In genomic region chr18:64653068-64653467, GRCh38 we compare ENCODE assay signal across 34 cellular contexts.
A peak's percentile ranks its signal among the peaks of the same experiment; 100 is the strongest.
DNase-seq lines count a peak whose midpoint lies in the region; ATAC-seq, FAIRE-seq and TF ChIP-seq lines count a peak whose summit lies in the region.
"Had no signal": no experiment of that assay in that cellular context is flagged by ENCODE, and none has a peak within 500 bp of the region (broad histone marks: within the 10 kb centered on the region; RNA-seq: fewer than 3 reads in every experiment).

No MANE protein-coding gene starts in this region.

- no peaks in the 10 kb centered on the region for H3K9me2 ChIP-seq in neural cell (ENCODE audit: insufficient read depth, low read length)

- no peaks in the 10 kb centered on the region for H3K36me3 Mint-ChIP-seq in astrocyte (ENCODE audit: low read depth, unreplicated experiment)
- H3K36me3 Mint-ChIP-seq: CD14-positive monocyte; CD4-positive, alpha-beta memory T cell; CD4-positive, CD25-positive, alpha-beta regulatory T cell; CD8-positive, alpha-beta memory T cell; CD8-positive, alpha-beta T cell had no signal

- H2AFZ ChIP-seq in astrocyte (ENCODE audit: low read depth, low read length) (no peak overlapping the region), neural cell (ENCODE audit: low read depth, low read length) (no peak overlapping the region)

- H3F3A ChIP-seq in neural cell (ENCODE audit: insufficient read depth, low read length, poor library complexity, severe bottlenecking): no peaks in the 10 kb centered on the region

- no peaks in the 10 kb centered on the region for H3K79me2 ChIP-seq in astrocyte (ENCODE audit: insufficient read depth, low read length)
- no peaks in the 10 kb centered on the region for H3K79me2 ChIP-seq in neural cell (replicated peaks; ENCODE audit: insufficient read depth, low read length)

- peak; percentile 98 for FAIRE-seq in D721Med (lab: Jason Lieb, UNC)
- peak; percentile 29 for FAIRE-seq in astrocyte (lab: Jason Lieb, UNC)
- FAIRE-seq: A204.1, A549 had no signal

- H3K4me2 ChIP-seq in astrocyte (ENCODE audit: low read length) (no peak overlapping the region), neural cell (ENCODE audit: low read length) (no peak overlapping the region)
- H3K4me2 ChIP-seq: A549; BLaER1; BLaER1 treated with 17β-estradiol and CSF1 and Interleukin-3, amounts not matched to agents 10 nM and 100 nM had no signal

- TF ChIP-seq CTCF in D721Med (IDR thresholded peaks at IDR 0.05; ENCODE audit: insufficient read depth, missing control alignments) (no peak), astrocyte (IDR thresholded peaks at IDR 0.05; ENCODE audit: insufficient read depth, low read depth, low read length) (no peak), neural cell (IDR thresholded peaks at IDR 0.05; ENCODE audit: poor library complexity, severe bottlenecking) (no peak), coronary artery (IDR thresholded peaks at IDR 0.05) (no peak)

- H3K4me1 ChIP-seq in astrocyte (ENCODE audit: insufficient read depth, low read length): no peaks in the 10 kb centered on the region
- H3K4me1 ChIP-seq: A549; BE2C; BLaER1; BLaER1 treated with 17β-estradiol and CSF1 and Interleukin-3, amounts not matched to agents 10 nM and 100 nM; Caco-2 had no signal

- H4K20me1 ChIP-seq in astrocyte (ENCODE audit: insufficient read depth, low read length) (no peaks in the 10 kb centered on the region), neural cell (ENCODE audit: insufficient read depth) (no peaks in the 10 kb centered on the region)
- H4K20me1 ChIP-seq: BLaER1; BLaER1 treated with 17β-estradiol and CSF1 and Interleukin-3, amounts not matched to agents 10 nM and 100 nM had no signal

- no peak for TF ChIP-seq RAD21 in neural cell (conservative IDR thresholded peaks at IDR 0.05)

- no peaks in the 10 kb centered on the region for H3K36me3 ChIP-seq in astrocyte (ENCODE audit: insufficient read depth, low read length)
- no peaks in the 10 kb centered on the region for H3K36me3 ChIP-seq in neural cell (ENCODE audit: insufficient read depth, low read length)
- H3K36me3 ChIP-seq: BE2C; BLaER1; BLaER1 treated with 17β-estradiol and CSF1 and Interleukin-3, amounts not matched to agents 10 nM and 100 nM had no signal

- ATAC-seq in sciatic nerve: no peak
- ATAC-seq: A549; CD8-positive, alpha-beta T cell had no signal

- H3K27ac ChIP-seq in astrocyte (ENCODE audit: low read depth, low read length) (no peak overlapping the region), neural cell (ENCODE audit: low read length) (peak overlapping the region; percentile 9), coronary artery (no peak overlapping the region)
- H3K27ac ChIP-seq: 22Rv1; A549; BLaER1; BLaER1 treated with 17β-estradiol and CSF1 and Interleukin-3, amounts not matched to agents 10 nM and 100 nM; C4-2B had no signal

- no peaks in the 10 kb centered on the region for H3K27me3 Mint-ChIP-seq in astrocyte (ENCODE audit: low read depth, unreplicated experiment)
- H3K27me3 Mint-ChIP-seq: B cell; CD4-positive, alpha-beta memory T cell; CD4-positive, alpha-beta T cell; CD4-positive, CD25-positive, alpha-beta regulatory T cell; CD8-positive, alpha-beta memory T cell had no signal

- no peaks in the 10 kb centered on the region for H3K4me1 Mint-ChIP-seq in astrocyte (ENCODE audit: low read depth, unreplicated experiment)
- H3K4me1 Mint-ChIP-seq: B cell; CD14-positive monocyte; CD4-positive, alpha-beta memory T cell; CD4-positive, CD25-positive, alpha-beta regulatory T cell; CD8-positive, alpha-beta memory T cell had no signal

- H3K27me3 ChIP-seq in astrocyte (ENCODE audit: insufficient read depth, low read length) (no peaks in the 10 kb centered on the region), neural cell (ENCODE audit: insufficient read depth, low read depth, low read length) (no peaks in the 10 kb centered on the region)
- H3K27me3 ChIP-seq: BE2C; BLaER1; BLaER1 treated with 17β-estradiol and CSF1 and Interleukin-3, amounts not matched to agents 10 nM and 100 nM had no signal

- peak; percentile 97 for TF ChIP-seq EP300 in neural cell (conservative IDR thresholded peaks at IDR 0.05; ENCODE audit: poor library complexity, severe bottlenecking)

- H3K9me3 ChIP-seq in astrocyte (ENCODE audit: insufficient read depth, low read depth, low read length) (no peaks in the 10 kb centered on the region), neural cell (ENCODE audit: low read length) (no peaks in the 10 kb centered on the region)
- H3K9me3 ChIP-seq: A549, BE2C, BLaER1, Caco-2 had no signal

- intact Hi-C loops in sciatic nerve (cut with DNase I): no loop called here

- DNase-seq in D721Med (ENCODE audit: insufficient read length, low spot score) (no peak), astrocyte (ENCODE audit: low read depth) (no peak), NCI-H2196 (lab: John Stamatoyannopoulos, UW; ENCODE audit: unreplicated experiment) (no peak), coronary artery (ENCODE audit: low spot score) (no peak), sciatic nerve (ENCODE audit: low spot score) (no peak)
- DNase-seq: 8988T; ACHN; AML-193; BE2C; C1 segment of cervical spinal cord; Caco-2; Calu3; CD4-positive, alpha-beta memory T cell; CD4-positive, alpha-beta T cell; CD4-positive, CD25-positive, alpha-beta regulatory T cell; CD8-positive, alpha-beta memory T cell; CD8-positive, alpha-beta T cell; COR-L47; DMS 273 treated with DMSO at 0.1 percent for 48 hours; DMS153; DMS53; DMS79; DMS79 treated with DMSO at 0.1 percent for 48 hours; DND-41; EL had no signal

- no peaks in the 10 kb centered on the region for H3K9me3 Mint-ChIP-seq in astrocyte (ENCODE audit: unreplicated experiment)

- H3K4me3 Mint-ChIP-seq in astrocyte (ENCODE audit: unreplicated experiment): no peak overlapping the region
- H3K4me3 Mint-ChIP-seq: B cell; CD14-positive monocyte; CD4-positive, alpha-beta memory T cell; CD4-positive, alpha-beta T cell; CD4-positive, CD25-positive, alpha-beta regulatory T cell; CD8-positive, alpha-beta memory T cell; CD8-positive, alpha-beta T cell had no signal

- H3K27ac Mint-ChIP-seq in astrocyte (ENCODE audit: unreplicated experiment): no peak overlapping the region
- H3K27ac Mint-ChIP-seq: B cell; CD14-positive monocyte; CD4-positive, alpha-beta memory T cell; CD4-positive, alpha-beta T cell; CD4-positive, CD25-positive, alpha-beta regulatory T cell; CD8-positive, alpha-beta memory T cell; CD8-positive, alpha-beta T cell had no signal

- H3K4me3 ChIP-seq in astrocyte (ENCODE audit: insufficient read depth, low read depth, low read length) (no peak overlapping the region), neural cell (ENCODE audit: low read length) (no peak overlapping the region), coronary artery (no peak overlapping the region)
- H3K4me3 ChIP-seq: A549; BLaER1; BLaER1 treated with 17β-estradiol and CSF1 and Interleukin-3, amounts not matched to agents 10 nM and 100 nM had no signal

- H3K9ac ChIP-seq in astrocyte (ENCODE audit: low read length) (no peak overlapping the region), neural cell (ENCODE audit: low read length) (no peak overlapping the region)
- H3K9ac ChIP-seq: BLaER1; BLaER1 treated with 17β-estradiol and CSF1 and Interleukin-3, amounts not matched to agents 10 nM and 100 nM had no signal

TF ChIP-seq in neural cell, 6 proteins besides CTCF, POLR2A, EP300 and RAD21:
- TF ChIP-seq EZH2 (IDR thresholded peaks at IDR 0.05; ENCODE audit: borderline replicate concordance, insufficient read depth, low read length, poor library complexity, severe bottlenecking) (no peak), POLR2AphosphoS5 (IDR thresholded peaks at IDR 0.05) (peak; percentile 74), MXI1 (conservative IDR thresholded peaks at IDR 0.05; ENCODE audit: poor library complexity, severe bottlenecking) (no peak)
